13 cellular contexts compared by ENCODE assay signal in the genomic region with DNA sequence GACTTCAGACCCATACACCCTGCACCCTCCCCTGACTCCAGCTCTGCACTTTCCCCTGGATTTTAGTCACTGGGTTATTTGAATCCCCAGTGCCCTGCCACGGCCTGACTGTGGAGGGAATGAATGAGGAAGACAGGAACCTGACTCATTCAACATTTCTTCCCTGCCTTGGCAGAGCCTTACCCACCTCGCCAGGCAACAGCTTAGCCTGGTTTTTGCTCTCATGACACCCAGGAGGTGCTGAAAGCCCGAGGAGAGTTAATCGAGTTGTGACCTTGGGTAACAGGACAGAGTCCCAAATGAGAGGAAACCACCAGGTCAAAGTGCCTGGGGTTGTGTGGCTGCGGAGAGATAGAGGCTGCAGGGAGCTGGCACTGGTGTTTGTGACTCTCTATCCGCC.
A peak's percentile ranks its signal among the peaks of the same experiment; 100 is the strongest.
DNase-seq lines count a peak whose midpoint lies in the region; FAIRE-seq and TF ChIP-seq lines count a peak whose summit lies in the region.
"Had no signal": no experiment of that assay in that cellular context is flagged by ENCODE, and none has a peak within 500 bp of the region (broad histone marks: within the 10 kb centered on the region; RNA-seq: fewer than 3 reads in every experiment).

No MANE protein-coding gene starts in this region.

- peak; percentile 80 for FAIRE-seq in keratinocyte (lab: Jason Lieb, UNC)

- H3K9me3 Mint-ChIP-seq in chondrocyte (ENCODE audit: low read depth), result peaks cover under 1% of the 10 kb centered on the region
- H3K9me3 Mint-ChIP-seq in activated T-helper 2 cell treated with anti-CD3 and anti-CD28 coated beads, Interferon-gamma antibody, Interleukin-2, Interleukin-4, amounts not matched to agents 10 μg/mL and 5 μg/mL and 100 μg/mL, durations not matched to agents 14 hours and 24 hours and 36 hours, result no peaks in the 10 kb centered on the region
- H3K9me3 Mint-ChIP-seq: central memory CD8-positive, alpha-beta T cell; T-cell had no signal

- DNase-seq in LoVo (ENCODE audit: low spot score), result peak; percentile 52
- DNase-seq in chondrocyte (ENCODE audit: low spot score), result no peak
- no peak for DNase-seq in keratinocyte (ENCODE audit: low read depth, low spot score)
- no peak for DNase-seq in activated T-helper 2 cell treated with anti-CD3 and anti-CD28 coated beads, Interferon-gamma antibody, Interleukin-2, Interleukin-4, amounts not matched to agents 10 μg/mL and 5 μg/mL and 100 μg/mL, durations not matched to agents 14 hours and 24 hours and 36 hours (ENCODE audit: low spot score)
- DNase-seq in activated CD4-positive, CD25-positive, alpha-beta regulatory T cell treated with anti-CD3 and anti-CD28 coated beads, Interleukin-2, amount 50 U/mL, for 72 hours, result no peak
- DNase-seq in effector memory CD4-positive, alpha-beta T cell, result no peak
- no peak for DNase-seq in stimulated activated naive CD4-positive, alpha-beta T cell (lab: John Stamatoyannopoulos, UW)
- DNase-seq: activated CD8-positive, alpha-beta memory T cell treated with anti-CD3 and anti-CD28 coated beads, Interleukin-2, amount 10 ng/mL, durations not matched to agents 7 days and 5 days; T-cell had no signal

- no peaks in the 10 kb centered on the region for H4K20me1 ChIP-seq in keratinocyte (ENCODE audit: control insufficient read depth, extremely low read depth, insufficient read depth, low read length)

- H2AFZ ChIP-seq in ACC112 (ENCODE audit: low read length, unreplicated experiment) (no peak overlapping the region), keratinocyte (ENCODE audit: control insufficient read depth, low read length) (peak overlapping the region; percentile 51)

- peak overlapping the region; percentile 55 for H3K4me2 ChIP-seq in keratinocyte (ENCODE audit: control insufficient read depth, extremely low read depth, insufficient read depth, low read depth, low read length)

- no peaks in the 10 kb centered on the region for H3K79me2 ChIP-seq in ACC112 (ENCODE audit: control insufficient read depth, insufficient read depth, low read length, unreplicated experiment)
- no peaks in the 10 kb centered on the region for H3K79me2 ChIP-seq in keratinocyte (ENCODE audit: control insufficient read depth, insufficient read depth, low read length)

- H3K9me1 ChIP-seq in keratinocyte (ENCODE audit: control insufficient read depth, extremely low read depth, insufficient read depth, low read length), result peaks cover 3% of the 10 kb centered on the region

- TF ChIP-seq CTCF in chondrocyte (IDR thresholded peaks at IDR 0.05), result no peak
- TF ChIP-seq CTCF in keratinocyte (optimal IDR thresholded peaks at IDR 0.05 in 1 of 3, IDR thresholded peaks at IDR 0.05 in 1 of 3, conservative IDR thresholded peaks at IDR 0.05 in 1 of 3; ENCODE audit: extremely low read depth in 1 of 3, insufficient read depth in 2 of 3, low read length in 3 of 3), result peak in 1 of 3 experiments; percentile 13

- H3K27me3 Mint-ChIP-seq in chondrocyte (ENCODE audit: low read depth), result no peaks in the 10 kb centered on the region
- H3K27me3 Mint-ChIP-seq in activated T-helper 2 cell treated with anti-CD3 and anti-CD28 coated beads, Interferon-gamma antibody, Interleukin-2, Interleukin-4, amounts not matched to agents 10 μg/mL and 5 μg/mL and 100 μg/mL, durations not matched to agents 14 hours and 24 hours and 36 hours (ENCODE audit: low read depth), result peaks cover 4% of the 10 kb centered on the region
- H3K27me3 Mint-ChIP-seq: IgD-negative memory B cell had no signal

- dilution Hi-C loops in keratinocyte (cut with MboI; ENCODE audit: extremely low pct_ligation_motif_present, low sequenced_read_pairs), result no loop called here

- H3K4me3 Mint-ChIP-seq in chondrocyte (ENCODE audit: unreplicated experiment), result no peak overlapping the region
- no peak overlapping the region for H3K4me3 Mint-ChIP-seq in activated T-helper 2 cell treated with anti-CD3 and anti-CD28 coated beads, Interferon-gamma antibody, Interleukin-2, Interleukin-4, amounts not matched to agents 10 μg/mL and 5 μg/mL and 100 μg/mL, durations not matched to agents 14 hours and 24 hours and 36 hours (ENCODE audit: low read depth)
- H3K4me3 Mint-ChIP-seq: activated CD8-positive, alpha-beta memory T cell treated with anti-CD3 and anti-CD28 coated beads, Interleukin-2, amount 10 ng/mL, durations not matched to agents 7 days and 5 days; central memory CD8-positive, alpha-beta T cell; T-cell had no signal

- H3K4me1 Mint-ChIP-seq in chondrocyte (ENCODE audit: low read depth), result peaks cover 29% of the 10 kb centered on the region
- H3K4me1 Mint-ChIP-seq in activated T-helper 2 cell treated with anti-CD3 and anti-CD28 coated beads, Interferon-gamma antibody, Interleukin-2, Interleukin-4, amounts not matched to agents 10 μg/mL and 5 μg/mL and 100 μg/mL, durations not matched to agents 14 hours and 24 hours and 36 hours (ENCODE audit: low read depth), result no peaks in the 10 kb centered on the region
- H3K4me1 Mint-ChIP-seq: activated CD8-positive, alpha-beta memory T cell treated with anti-CD3 and anti-CD28 coated beads, Interleukin-2, amount 10 ng/mL, durations not matched to agents 7 days and 5 days; central memory CD8-positive, alpha-beta T cell had no signal

- peaks cover 33% of the 10 kb centered on the region for H3K4me1 ChIP-seq in ACC112 (ENCODE audit: control insufficient read depth, insufficient read depth, low read length, unreplicated experiment)
- peaks cover 20% of the 10 kb centered on the region for H3K4me1 ChIP-seq in keratinocyte (ENCODE audit: control insufficient read depth, extremely low read depth, insufficient read depth, low read length)
- H3K4me1 ChIP-seq in effector memory CD4-positive, alpha-beta T cell (ENCODE audit: control insufficient read depth, insufficient read depth, low read length, poor library complexity, severe bottlenecking), result no peaks in the 10 kb centered on the region
- H3K4me1 ChIP-seq: tibial artery had no signal

- H3K27ac Mint-ChIP-seq in chondrocyte (ENCODE audit: unreplicated experiment), result peak overlapping the region; percentile 81
- no peak overlapping the region for H3K27ac Mint-ChIP-seq in activated T-helper 2 cell treated with anti-CD3 and anti-CD28 coated beads, Interferon-gamma antibody, Interleukin-2, Interleukin-4, amounts not matched to agents 10 μg/mL and 5 μg/mL and 100 μg/mL, durations not matched to agents 14 hours and 24 hours and 36 hours
- H3K27ac Mint-ChIP-seq: activated CD8-positive, alpha-beta memory T cell treated with anti-CD3 and anti-CD28 coated beads, Interleukin-2, amount 10 ng/mL, durations not matched to agents 7 days and 5 days; T-cell had no signal

- H3K9ac ChIP-seq in keratinocyte (ENCODE audit: control insufficient read depth, extremely low read depth, insufficient read depth, low read length), result no peak overlapping the region

- no peaks in the 10 kb centered on the region for H3K36me3 Mint-ChIP-seq in chondrocyte (ENCODE audit: low read depth)
- no peaks in the 10 kb centered on the region for H3K36me3 Mint-ChIP-seq in activated T-helper 2 cell treated with anti-CD3 and anti-CD28 coated beads, Interferon-gamma antibody, Interleukin-2, Interleukin-4, amounts not matched to agents 10 μg/mL and 5 μg/mL and 100 μg/mL, durations not matched to agents 14 hours and 24 hours and 36 hours (ENCODE audit: low read depth)
- H3K36me3 Mint-ChIP-seq: activated CD8-positive, alpha-beta memory T cell treated with anti-CD3 and anti-CD28 coated beads, Interleukin-2, amount 10 ng/mL, durations not matched to agents 7 days and 5 days; IgD-negative memory B cell; T-cell had no signal

- H3K4me3 ChIP-seq in ACC112 (ENCODE audit: low read depth, low read length) (no peak overlapping the region), keratinocyte (ENCODE audit: control insufficient read depth in 2 of 3, extremely low read depth in 1 of 3, insufficient read depth in 2 of 3, low read depth in 1 of 3, low read length in 3 of 3) (no peak overlapping the region)
- no peak overlapping the region for H3K4me3 ChIP-seq in effector memory CD4-positive, alpha-beta T cell (ENCODE audit: insufficient read depth, low read depth, low read length, poor library complexity, severe bottlenecking)
- H3K4me3 ChIP-seq: tibial artery had no signal

- H3K27ac ChIP-seq in ACC112 (ENCODE audit: low read depth, low read length) (peak overlapping the region; percentile 67), keratinocyte (ENCODE audit: control insufficient read depth, insufficient read depth, low read length) (no peak overlapping the region)
- H3K27ac ChIP-seq in effector memory CD4-positive, alpha-beta T cell (ENCODE audit: insufficient read depth, low read length, poor library complexity, severe bottlenecking), result no peak overlapping the region
- H3K27ac ChIP-seq: tibial artery had no signal

- no peaks in the 10 kb centered on the region for H3K9me3 ChIP-seq in keratinocyte (ENCODE audit: control insufficient read depth, low read depth, low read length)
- no peaks in the 10 kb centered on the region for H3K9me3 ChIP-seq in effector memory CD4-positive, alpha-beta T cell (ENCODE audit: control insufficient read depth, low read length)
- H3K9me3 ChIP-seq: tibial artery had no signal

- H3K27me3 ChIP-seq in ACC112 (ENCODE audit: insufficient read depth, low read length), result no peaks in the 10 kb centered on the region
- no peaks in the 10 kb centered on the region for H3K27me3 ChIP-seq in keratinocyte (ENCODE audit: control insufficient read depth, extremely low read depth, insufficient read depth, low read length)
- no peaks in the 10 kb centered on the region for H3K27me3 ChIP-seq in effector memory CD4-positive, alpha-beta T cell (replicated peaks; ENCODE audit: control insufficient read depth, insufficient read depth, low read length, poor library complexity, severe bottlenecking)
- H3K27me3 ChIP-seq: tibial artery had no signal

- H3K36me3 ChIP-seq in ACC112 (ENCODE audit: insufficient read depth, low read length), result no peaks in the 10 kb centered on the region
- H3K36me3 ChIP-seq in keratinocyte (ENCODE audit: control insufficient read depth in 2 of 2, extremely low read depth in 1 of 2, insufficient read depth in 2 of 2, low read length in 2 of 2), result no peaks in the 10 kb centered on the region
- H3K36me3 ChIP-seq in effector memory CD4-positive, alpha-beta T cell (ENCODE audit: control insufficient read depth, insufficient read depth, low read length), result no peaks in the 10 kb centered on the region
- H3K36me3 ChIP-seq: tibial artery had no signal

- intact Hi-C loops in activated T-helper 2 cell treated with anti-CD3 and anti-CD28 coated beads, Interferon-gamma antibody, Interleukin-2, Interleukin-4, amounts not matched to agents 10 μg/mL and 5 μg/mL and 100 μg/mL, durations not matched to agents 14 hours and 24 hours and 36 hours (cut with micrococcal nuclease), result no loop called here
